11 cellular contexts compared by ENCODE assay signal in the genomic region with DNA sequence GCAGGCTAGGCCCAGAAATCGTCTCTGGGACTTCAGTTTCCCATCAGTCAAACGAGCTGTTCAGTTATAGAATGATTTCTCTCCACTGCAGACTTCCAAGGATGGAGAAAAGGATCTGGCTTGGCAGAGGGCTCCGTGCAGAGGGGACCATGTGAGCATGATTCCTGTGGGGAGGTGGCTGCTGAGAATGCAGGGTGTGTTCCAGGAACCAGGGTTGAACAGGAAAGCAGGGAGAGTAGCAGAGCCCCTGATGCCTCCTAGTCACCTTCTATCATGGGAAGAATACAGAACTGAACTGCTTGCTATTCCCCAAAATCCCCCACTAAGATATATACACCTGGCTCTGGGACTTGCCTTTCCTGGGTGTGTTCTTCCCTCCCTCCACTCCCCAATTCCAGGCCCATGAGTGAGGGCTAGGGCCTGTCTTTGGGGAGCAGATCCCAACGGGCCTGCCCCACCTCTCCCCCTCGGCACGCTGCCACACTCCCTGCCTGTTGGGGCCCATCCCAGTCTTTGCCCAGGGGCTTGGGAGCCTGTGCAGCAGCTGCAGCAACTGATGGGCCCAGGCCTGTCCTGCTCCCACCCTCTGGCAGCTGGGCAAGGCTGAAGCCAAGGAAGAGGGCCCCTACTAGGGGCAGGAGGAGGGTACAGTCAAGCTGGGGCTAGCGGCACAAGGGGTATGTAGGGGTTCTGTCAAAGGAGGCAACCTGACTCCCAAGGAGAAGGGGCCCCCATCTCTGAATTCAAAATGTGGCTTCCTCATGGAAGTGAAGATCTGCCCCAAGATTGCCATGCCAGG. TPM values are rescaled to one million over a fixed set of nuclear protein-coding genes. Genes with fewer than 3 reads are reported as not detected.
A peak's percentile ranks its signal among the peaks of the same experiment; 100 is the strongest.
DNase-seq lines count a peak whose midpoint lies in the region; ATAC-seq, FAIRE-seq and TF ChIP-seq lines count a peak whose summit lies in the region.
"Had no signal": no experiment of that assay in that cellular context is flagged by ENCODE, and none has a peak within 500 bp of the region (broad histone marks: within the 10 kb centered on the region; RNA-seq: fewer than 3 reads in every experiment).

No MANE protein-coding gene starts in this region.

- TF ChIP-seq CTCF in DND-41 (IDR thresholded peaks at IDR 0.05; ENCODE audit: borderline replicate concordance, extremely low read depth, low read length, poor library complexity, severe bottlenecking) (no peak), fibroblast of the aortic adventitia (IDR thresholded peaks at IDR 0.05; ENCODE audit: insufficient read depth, low read length) (no peak)

- intact Hi-C loops in posterior cingulate gyrus (cut with DNase I) = no loop called here

- peaks cover 26% of the 10 kb centered on the region for H3K36me3 ChIP-seq in DND-41 (ENCODE audit: insufficient read depth, low read length)

- peaks cover 9% of the 10 kb centered on the region; the same call in 1 of the 2 replicates for H4K20me1 ChIP-seq in DND-41 (ENCODE audit: insufficient read depth, low read length)

- peaks cover 12% of the 10 kb centered on the region; the same call in 1 of the 2 replicates for H3K79me2 ChIP-seq in DND-41 (ENCODE audit: insufficient read depth, low read length)

- FAIRE-seq in RCC 7860 (lab: Jason Lieb, UNC) = no peak

- peaks cover 47% of the 10 kb centered on the region for H3K4me1 ChIP-seq in DND-41 (ENCODE audit: insufficient read depth, low read length)

- no peaks in the 10 kb centered on the region for H3K9me3 ChIP-seq in DND-41 (ENCODE audit: insufficient read depth, low read length, severe bottlenecking)

- H3K27me3 ChIP-seq in DND-41 (ENCODE audit: insufficient read depth, low read length, poor library complexity) = no peaks in the 10 kb centered on the region

- H2AFZ ChIP-seq in DND-41 (ENCODE audit: low read depth, low read length) = no peak overlapping the region

- ATAC-seq in DND-41 (ENCODE audit: insufficient read depth, low read depth) (no peak), GM21367 (IDR thresholded peaks at IDR 0.05; ENCODE audit: unreplicated experiment) (no peak), GM18519 (IDR thresholded peaks at IDR 0.05; ENCODE audit: low FRiP score, unreplicated experiment) (no peak)

- no peak overlapping the region for H3K4me3 ChIP-seq in DND-41 (ENCODE audit: low read depth in 1 of 2, low read length in 2 of 2)
- peak overlapping the region; percentile 95 for H3K4me3 ChIP-seq in fibroblast of the aortic adventitia (ENCODE audit: low read depth, low read length)

- peak overlapping the region; percentile 77 for H3K4me2 ChIP-seq in DND-41 (ENCODE audit: insufficient read depth, low read length)

- DNase-seq in DND-41 (no peak), RCC 7860 (ENCODE audit: low spot score) (peak; percentile 14), fibroblast of the aortic adventitia (ENCODE audit: low read depth) (no peak), retina (peak; percentile 35), posterior cingulate gyrus (no peak), COLO829 (ENCODE audit: low spot score) (no peak)
- DNase-seq: activated CD4-positive, alpha-beta T cell treated with anti-CD3 and anti-CD28 coated beads, Interleukin-2, amount 50 U/mL, for 48 hours; cerebellar nuclear complex; NCI-H526 treated with DMSO at 0.1 percent for 48 hours had no signal

- H3K9ac ChIP-seq in DND-41 (ENCODE audit: low read depth, low read length) = no peak overlapping the region; the same call in 1 of the 2 replicates

- no peak overlapping the region for H3K27ac ChIP-seq in DND-41 (ENCODE audit: low read length)

RNA-seq across cellular contexts. Expression of a gene that starts 3.3 kb away (rescaled TPM):
- 14.6 and 47.6 TPM in 2 replicates for total RNA-seq in fibroblast of the aortic adventitia (ENCODE audit: low replicate concordance)

RNA-seq across cellular contexts. Expression of a gene that starts 22.2 kb away (rescaled TPM):
- total RNA-seq in fibroblast of the aortic adventitia (ENCODE audit: low replicate concordance) = 29.3 and 31.2 TPM in 2 replicates

RNA-seq across cellular contexts. Expression of a gene that starts 30.9 kb away (rescaled TPM):
- total RNA-seq in fibroblast of the aortic adventitia (ENCODE audit: low replicate concordance) = 7.0 and 8.1 TPM in 2 replicates

RNA-seq across cellular contexts. Expression of a gene that starts 49.9 kb away (rescaled TPM):
- 23.0 and 53.5 TPM in 2 replicates for total RNA-seq in fibroblast of the aortic adventitia (ENCODE audit: low replicate concordance)

RNA-seq across cellular contexts. Expression of a gene that starts 55.6 kb away (rescaled TPM):
- 164 and 176 TPM in 2 replicates for total RNA-seq in fibroblast of the aortic adventitia (ENCODE audit: low replicate concordance)

Comparison
In these comparisons a context has a peak if more than half of its experiments do, and no peak if none do; other contexts are left out.
1. DNase-seq: peak in RCC 7860 (single experiment) and retina (single experiment); none in DND-41 (single experiment), fibroblast of the aortic adventitia (single experiment), posterior cingulate gyrus (0 of 10) and COLO829 (single experiment).